ENCODE assay signal across 19 cellular contexts in the genomic region with DNA sequence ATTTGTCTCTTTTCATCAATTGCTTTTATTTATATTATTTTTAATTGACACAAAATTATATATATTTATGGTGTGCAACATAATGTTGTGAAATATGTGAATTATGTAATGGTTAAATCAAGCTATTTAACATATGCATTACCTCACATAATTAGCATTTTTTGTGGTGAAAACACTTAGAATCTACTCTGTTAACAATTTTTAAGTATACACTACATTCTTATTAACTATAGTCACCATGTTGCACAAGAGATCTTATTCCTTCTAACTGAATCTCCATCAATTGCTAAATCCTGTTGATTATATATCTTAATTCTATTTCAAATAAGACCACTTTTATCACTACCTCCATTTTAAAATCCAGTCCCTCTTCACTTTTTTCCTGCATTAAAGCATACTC. TPM values are rescaled to one million over a fixed set of nuclear protein-coding genes. Genes with fewer than 3 reads are reported as not detected.
"Had no signal": no experiment of that assay in that cellular context is flagged by ENCODE, and none has a peak within 500 bp of the region (broad histone marks: within the 10 kb centered on the region; RNA-seq: fewer than 3 reads in every experiment).

No MANE protein-coding gene starts in this region.

- H3K27me3 ChIP-seq: breast epithelium, neural progenitor cell, vagina had no signal

- H3K4me2 ChIP-seq: neural progenitor cell had no signal

- H3K27ac ChIP-seq: breast epithelium, lower lobe of right lung, neural progenitor cell, parathyroid adenoma, skin epidermis, tibial artery, vagina had no signal

- H2AFZ ChIP-seq: neural progenitor cell, parathyroid adenoma had no signal

- H3K4me1 ChIP-seq: breast epithelium, lower lobe of right lung, parathyroid adenoma, tibial artery, vagina had no signal

- ATAC-seq: left cardiac atrium, lower lobe of right lung had no signal

- H3K4me1 Mint-ChIP-seq: activated B cell treated with CpG ODN at 0.5 μM for 24 hours; activated CD4-positive, alpha-beta T cell treated with anti-CD3 and anti-CD28 coated beads, Interleukin-2, amount 10 ng/mL, durations not matched to agents 7 days and 5 days had no signal

- H3K27ac Mint-ChIP-seq: activated B cell treated with CpG ODN at 0.5 μM for 24 hours; activated CD4-positive, alpha-beta T cell treated with anti-CD3 and anti-CD28 coated beads, Interleukin-2, amount 10 ng/mL, durations not matched to agents 7 days and 5 days; activated T-helper 2 cell treated with anti-CD3 and anti-CD28 coated beads, Interferon-gamma antibody, Interleukin-2, Interleukin-4, amounts not matched to agents 10 μg/mL and 5 μg/mL and 100 μg/mL, durations not matched to agents 14 hours and 24 hours and 36 hours; neural progenitor cell; T-helper 1 cell treated with Interleukin-12 subunit alpha and Interleukin-12 subunit beta and Interleukin-4 antibody, amounts not matched to agents 30 μg/mL and 1 μg/mL, for 36 hours had no signal

- H3K9me3 Mint-ChIP-seq: activated B cell treated with CpG ODN at 0.5 μM for 24 hours; activated CD4-positive, alpha-beta T cell treated with anti-CD3 and anti-CD28 coated beads, Interleukin-2, amount 10 ng/mL, durations not matched to agents 7 days and 5 days; activated T-helper 2 cell treated with anti-CD3 and anti-CD28 coated beads, Interferon-gamma antibody, Interleukin-2, Interleukin-4, amounts not matched to agents 10 μg/mL and 5 μg/mL and 100 μg/mL, durations not matched to agents 14 hours and 24 hours and 36 hours; neural progenitor cell; T-helper 1 cell treated with Interleukin-12 subunit alpha and Interleukin-12 subunit beta and Interleukin-4 antibody, amounts not matched to agents 30 μg/mL and 1 μg/mL, for 36 hours had no signal

- H3K4me3 Mint-ChIP-seq: activated B cell treated with CpG ODN at 0.5 μM for 24 hours; activated CD4-positive, alpha-beta T cell treated with anti-CD3 and anti-CD28 coated beads, Interleukin-2, amount 10 ng/mL, durations not matched to agents 7 days and 5 days; neural progenitor cell; T-helper 1 cell treated with Interleukin-12 subunit alpha and Interleukin-12 subunit beta and Interleukin-4 antibody, amounts not matched to agents 30 μg/mL and 1 μg/mL, for 36 hours had no signal

- H3K9ac ChIP-seq: neural progenitor cell, parathyroid adenoma had no signal

- DNase-seq: activated B cell treated with CpG ODN at 0.5 μM for 24 hours; activated CD4-positive, alpha-beta T cell treated with anti-CD3 and anti-CD28 coated beads, Interleukin-2, amount 10 ng/mL, durations not matched to agents 7 days and 5 days; activated naive CD4-positive, alpha-beta T cell treated with anti-CD3 and anti-CD28 coated beads, Interleukin-2, amount 50 U/mL, for 16 hours; activated T-cell treated with anti-CD3 and anti-CD28 coated beads for 4 hours; amniotic stem cell; glutamatergic neuron; left cardiac atrium; lower lobe of right lung; midbrain; tibial artery had no signal

- FAIRE-seq: TTC549 had no signal

- H3K4me3 ChIP-seq: breast epithelium, lower lobe of right lung, neural progenitor cell, skin epidermis, tibial artery, vagina had no signal

- H3K27me3 Mint-ChIP-seq: activated B cell treated with CpG ODN at 0.5 μM for 24 hours; activated CD4-positive, alpha-beta T cell treated with anti-CD3 and anti-CD28 coated beads, Interleukin-2, amount 10 ng/mL, durations not matched to agents 7 days and 5 days had no signal

- H3K9me3 ChIP-seq: breast epithelium, lower lobe of right lung, tibial artery, vagina had no signal

- H3K36me3 Mint-ChIP-seq: neural progenitor cell had no signal

- H3K36me3 ChIP-seq: breast epithelium, lower lobe of right lung, neural progenitor cell, tibial artery, vagina had no signal

RNA-seq across cellular contexts. Expression of gene PLPPR5, which starts 42.5 kb away (rescaled TPM):
- total RNA-seq: activated B cell treated with CpG ODN at 0.5 μM for 24 hours; activated CD4-positive, alpha-beta T cell treated with anti-CD3 and anti-CD28 coated beads, Interleukin-2, amount 10 ng/mL, durations not matched to agents 7 days and 5 days; activated CD8-positive, alpha-beta memory T cell treated with anti-CD3 and anti-CD28 coated beads for 36 hours; activated T-helper 2 cell treated with anti-CD3 and anti-CD28 coated beads, Interferon-gamma antibody, Interleukin-2, Interleukin-4, amounts not matched to agents 10 μg/mL and 5 μg/mL and 100 μg/mL, durations not matched to agents 14 hours and 24 hours and 36 hours; breast epithelium; left cardiac atrium; lower lobe of right lung; vagina had no signal
